8 cellular contexts compared by ENCODE assay signal in genomic region chr11:75768112-75768908, GRCh38.
DNase-seq lines count a peak whose midpoint lies in the region; ATAC-seq and TF ChIP-seq lines count a peak whose summit lies in the region.

DGAT2 (plus strand) TSS chr11:75768778; CDS start chr11:75768992, 214 bp downstream.

- ATAC-seq in GM19043 (IDR thresholded peaks at IDR 0.05; ENCODE audit: low read depth, unreplicated experiment): peak; percentile 53
- peak; percentile 76 for ATAC-seq in HG03354 (IDR thresholded peaks at IDR 0.05; ENCODE audit: poor library complexity, severe bottlenecking, unreplicated experiment)
- ATAC-seq in activated CD4-positive, CD25-positive, alpha-beta regulatory T cell treated with anti-CD3 and anti-CD28 coated beads, Interleukin-2, amount 50 U/mL, for 24 hours: peak; percentile 83 to 85

- 0 out of 2 replicates have a peak, but pooled peaks have one; percentile 4 for TF ChIP-seq CTCF in AG10803 (conservative IDR thresholded peaks at IDR 0.05; ENCODE audit: low read length)

- peak within 1 kb of the TSS; percentile 54 for H3K4me3 ChIP-seq in AG10803 (ENCODE audit: low read length)

- peak; percentile 48 for DNase-seq in AG10803 (ENCODE audit: low read depth)
- DNase-seq in NCI-H345 treated with DMSO at 0.1 percent for 48 hours (lab: John Stamatoyannopoulos, UW; ENCODE audit: unreplicated experiment): peak; percentile 51
- DNase-seq in cerebellar cortex (ENCODE audit: low spot score): peak; percentile 59
- DNase-seq in left kidney (ENCODE audit: low read depth, low spot score): peak; percentile 94
- DNase-seq in stimulated activated CD4-positive, alpha-beta T cell treated with anti-CD3 and anti-CD28 coated beads, Interleukin-2, amount 100 ng/mL, for 48 hours: peak; percentile 58 to 68

Comparison
In these comparisons a context has a peak if more than half of its experiments do, and no peak if none do; other contexts are left out.
1. Peak in every context shown above with its lines: DNase-seq, ATAC-seq and H3K4me3 ChIP-seq.